In genomic region chr1:234613128-234613875, GRCh38 we compare ENCODE assay signal across 8 cellular contexts. TPM values are rescaled to one million over a fixed set of nuclear protein-coding genes. Genes with fewer than 3 reads are reported as not detected.
DNase-seq lines count a peak whose midpoint lies in the region; ATAC-seq, FAIRE-seq and TF ChIP-seq lines count a peak whose summit lies in the region.

No MANE protein-coding gene starts in this region.

- peak overlapping the region; percentile 99 for H3K9ac ChIP-seq in keratinocyte (ENCODE audit: control insufficient read depth, extremely low read depth, insufficient read depth, low read length)

- H3K27me3 ChIP-seq in keratinocyte (ENCODE audit: control insufficient read depth, extremely low read depth, insufficient read depth, low read length) (no peaks in the 10 kb centered on the region), stomach (no peaks in the 10 kb centered on the region)

- H3K9me3 Mint-ChIP-seq in activated naive CD4-positive, alpha-beta T cell treated with anti-CD3 and anti-CD28 coated beads, Interleukin-2, amount 50 U/mL, for 72 hours, result no peaks in the 10 kb centered on the region

- H2AFZ ChIP-seq in keratinocyte (ENCODE audit: control insufficient read depth, low read length), result no peak overlapping the region

- no peak for TF ChIP-seq POLR2A in stomach (IDR thresholded peaks at IDR 0.05)

- dilution Hi-C loops in keratinocyte (cut with MboI; ENCODE audit: extremely low pct_ligation_motif_present, low sequenced_read_pairs), result no loop called here

- TF ChIP-seq EP300 in stomach (IDR thresholded peaks at IDR 0.05), result peak; percentile 38

- H3K9me1 ChIP-seq in keratinocyte (ENCODE audit: control insufficient read depth, extremely low read depth, insufficient read depth, low read length), result no peaks in the 10 kb centered on the region

- intact Hi-C loops in stomach (cut with DNase I; ENCODE audit: low total_unique reads), result loop anchor here (10.0 kb wide), 1 partner anchor 111 kb away; no protein-coding TSS in a partner anchor

- FAIRE-seq in keratinocyte (lab: Jason Lieb, UNC), result no peak

- 7 to 12% (median 11%) methylated on average over 12 of the region's 12 CpGs for WGBS in stomach, 5 donors

- H3K79me2 ChIP-seq in keratinocyte (ENCODE audit: control insufficient read depth, insufficient read depth, low read length), result peaks cover 10% of the 10 kb centered on the region

- DNase-seq in DMS153 (lab: John Stamatoyannopoulos, UW), result peak; percentile 49
- no peak for DNase-seq in DMS153 treated with DMSO at 0.1 percent for 48 hours (lab: John Stamatoyannopoulos, UW; ENCODE audit: unreplicated experiment)
- peak; percentile 88 for DNase-seq in NCI-H2029 treated with DMSO at 0.1 percent for 48 hours (lab: John Stamatoyannopoulos, UW)
- DNase-seq in activated naive CD4-positive, alpha-beta T cell treated with anti-CD3 and anti-CD28 coated beads, Interleukin-2, amount 50 U/mL, for 72 hours (ENCODE audit: low spot score in 2 of 2), result no peak
- DNase-seq in keratinocyte (ENCODE audit: low read depth, low spot score), result no peak
- no peak for DNase-seq in stomach
- DNase-seq in HuH-7.5 (ENCODE audit: low spot score), result no peak

- no peak for ATAC-seq in activated naive CD4-positive, alpha-beta T cell treated with anti-CD3 and anti-CD28 coated beads, Interleukin-2, amount 50 U/mL, for 72 hours
- no peak for ATAC-seq in HG02642 (IDR thresholded peaks at IDR 0.05; ENCODE audit: poor library complexity, unreplicated experiment)

- TF ChIP-seq CTCF in keratinocyte (optimal IDR thresholded peaks at IDR 0.05 in 1 of 3, IDR thresholded peaks at IDR 0.05 in 1 of 3, conservative IDR thresholded peaks at IDR 0.05 in 1 of 3; ENCODE audit: extremely low read depth in 1 of 3, insufficient read depth in 2 of 3, low read length in 3 of 3) (no peak), stomach (IDR thresholded peaks at IDR 0.05) (no peak)

- H3K36me3 Mint-ChIP-seq in activated naive CD4-positive, alpha-beta T cell treated with anti-CD3 and anti-CD28 coated beads, Interleukin-2, amount 50 U/mL, for 72 hours, result peaks cover 1% of the 10 kb centered on the region in 2 donors

- H3K4me3 ChIP-seq in keratinocyte (ENCODE audit: control insufficient read depth in 2 of 3, extremely low read depth in 1 of 3, insufficient read depth in 2 of 3, low read depth in 1 of 3, low read length in 3 of 3) (peak overlapping the region; percentile 1 to 45 (median 5)), stomach (peak overlapping the region; percentile 0 to 23 (median 12))

- H3K4me1 ChIP-seq in keratinocyte (ENCODE audit: control insufficient read depth, extremely low read depth, insufficient read depth, low read length) (peaks cover 61% of the 10 kb centered on the region), stomach (peaks cover 28 to 61% (median 47%) of the 10 kb centered on the region in 4 donors)

- H3K27ac Mint-ChIP-seq in activated naive CD4-positive, alpha-beta T cell treated with anti-CD3 and anti-CD28 coated beads, Interleukin-2, amount 50 U/mL, for 72 hours, result peak overlapping the region; percentile 99 to 100

- no peaks in the 10 kb centered on the region for H4K20me1 ChIP-seq in keratinocyte (ENCODE audit: control insufficient read depth, extremely low read depth, insufficient read depth, low read length)

- H3K9me3 ChIP-seq in keratinocyte (ENCODE audit: control insufficient read depth, low read depth, low read length) (no peaks in the 10 kb centered on the region), stomach (no peaks in the 10 kb centered on the region)

- H3K36me3 ChIP-seq in keratinocyte (ENCODE audit: control insufficient read depth in 2 of 2, extremely low read depth in 1 of 2, insufficient read depth in 2 of 2, low read length in 2 of 2), result peaks cover 0 to under 1% of the 10 kb centered on the region in 2 experiments
- peaks cover 0 to 7% (median 2%) of the 10 kb centered on the region in 4 donors for H3K36me3 ChIP-seq in stomach

- H3K27ac ChIP-seq in keratinocyte (ENCODE audit: control insufficient read depth, insufficient read depth, low read length), result peak overlapping the region; percentile 100
- peak overlapping the region; percentile 96 to 100 (median 99) for H3K27ac ChIP-seq in stomach

- H3K4me2 ChIP-seq in keratinocyte (ENCODE audit: control insufficient read depth, extremely low read depth, insufficient read depth, low read depth, low read length), result peak overlapping the region; percentile 96

RNA-seq across cellular contexts. Expression of gene IRF2BP2, which starts 3.3 kb away (rescaled TPM):
- total RNA-seq in activated naive CD4-positive, alpha-beta T cell treated with anti-CD3 and anti-CD28 coated beads, Interleukin-2, amount 50 U/mL, for 72 hours, result 100 to 1,000 TPM in 1 of 2 donors, 10 to 100 TPM in 1; 97.3 to 176 TPM
- polyA plus RNA-seq in keratinocyte, result 29.9 to 59.7 TPM (median 40.2 TPM) in 3 replicates
- 22.8 TPM for polyA plus RNA-seq in keratinocyte (2011; ENCODE audit: low read depth)
- polyA plus RNA-seq in keratinocyte (2011; cell fraction: cytosol; rRNA removed), result 31.4 and 43.0 TPM in 2 replicates
- polyA plus RNA-seq in keratinocyte (2011; cell fraction: nucleus; rRNA removed), result 108 and 150 TPM in 2 replicates
- polyA plus RNA-seq in keratinocyte (2012; ENCODE audit: low replicate concordance), result 67.8 and 84.7 TPM in 2 replicates
- polyA minus RNA-seq in keratinocyte, result 53.6 to 120 TPM (median 53.7 TPM) in 3 replicates
- 87.9 TPM for polyA minus RNA-seq in keratinocyte (2011; cell fraction: cytosol; rRNA and poly(A)+ RNA removed)
- polyA minus RNA-seq in keratinocyte (2011; cell fraction: nucleus; rRNA and poly(A)+ RNA removed), result 76.1 and 79.2 TPM in 2 replicates
- total RNA-seq in stomach, result 100 to 1,000 TPM in 2 of 5 donors, 10 to 100 TPM in 3; 58.3 to 218 (median 81.1) TPM
- polyA plus RNA-seq in stomach, result 10 to 100 TPM; 39.6 to 57.0 (median 51.5) TPM

Comparison
In these comparisons a context has a peak if more than half of its experiments do, and no peak if none do; other contexts are left out.
1. DNase-seq: peak in DMS153 (single experiment) and NCI-H2029 treated with DMSO at 0.1 percent for 48 hours (single experiment); none in DMS153 treated with DMSO at 0.1 percent for 48 hours (single experiment), activated naive CD4-positive, alpha-beta T cell treated with anti-CD3 and anti-CD28 coated beads, Interleukin-2, amount 50 U/mL, for 72 hours (0 of 2), keratinocyte (single experiment), stomach (single experiment) and HuH-7.5 (single experiment).